Comparison of ENCODE assay signal across 1 cellular context in the genomic region with DNA sequence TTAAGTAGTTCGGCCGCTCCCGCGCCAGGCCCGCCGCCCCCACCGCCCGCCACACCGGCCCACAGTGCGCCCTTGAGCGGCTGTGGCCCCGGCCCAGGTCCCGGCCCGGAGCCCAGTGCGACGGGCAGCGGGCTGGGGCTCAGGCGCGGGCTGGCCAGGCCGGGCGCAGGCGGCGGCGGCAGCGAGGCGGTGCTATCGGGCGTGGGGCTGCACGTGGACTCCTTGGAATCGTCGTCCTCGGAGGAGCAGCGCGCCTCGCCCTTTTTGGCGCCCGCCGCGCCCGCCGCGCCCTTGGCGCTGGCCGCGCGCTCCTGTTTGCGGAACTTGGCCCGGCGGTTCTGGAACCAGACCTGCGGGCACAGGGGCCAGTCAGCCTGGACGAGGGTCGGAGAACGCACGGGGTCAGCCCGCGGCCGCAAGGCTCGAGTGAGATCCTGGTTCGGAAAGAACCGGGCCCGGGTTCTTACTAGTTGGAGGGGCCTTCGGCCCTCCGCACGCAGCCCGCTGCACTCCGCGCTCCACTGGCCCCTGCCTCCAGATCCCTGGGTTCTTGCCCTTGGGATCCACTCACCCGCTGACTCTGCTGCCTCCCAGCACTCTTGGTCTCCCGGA.
TF ChIP-seq lines count a peak whose summit lies in the region.

No MANE protein-coding gene starts in this region.

TF ChIP-seq in IMR-90, 13 proteins besides CTCF, POLR2A, EP300 and RAD21:
- TF ChIP-seq CEBPB (IDR thresholded peaks at IDR 0.05; ENCODE audit: low read depth, low read length) (no peak), FOS (IDR thresholded peaks at IDR 0.05; ENCODE audit: low read depth, low read length) (no peak), MXI1 (IDR thresholded peaks at IDR 0.05; ENCODE audit: borderline replicate concordance, low read depth, low read length) (peak; percentile 32; the same call in 1 of the 2 replicates), NFE2L2 (IDR thresholded peaks at IDR 0.05; ENCODE audit: low read depth, low read length) (no peak), SMC3 (IDR thresholded peaks at IDR 0.05; ENCODE audit: low read depth, low read length) (no peak), RCOR1 (IDR thresholded peaks at IDR 0.05; ENCODE audit: insufficient replicate concordance, low read length) (no peak), CHD1 (IDR thresholded peaks at IDR 0.05; ENCODE audit: low read depth, low read length) (no peak), MAZ (IDR thresholded peaks at IDR 0.05; ENCODE audit: borderline replicate concordance, low read depth, low read length) (peak; percentile 26; the same call in 1 of the 2 replicates), BHLHE40 (IDR thresholded peaks at IDR 0.05; ENCODE audit: low read depth, low read length) (0 out of 2 replicates have a peak, but pooled peaks have one; percentile 9), RFX5 (IDR thresholded peaks at IDR 0.05; ENCODE audit: low read depth, low read length) (no peak), MAFK (IDR thresholded peaks at IDR 0.05; ENCODE audit: low read depth, low read length) (no peak)
- TF ChIP-seq, protein P1, sequence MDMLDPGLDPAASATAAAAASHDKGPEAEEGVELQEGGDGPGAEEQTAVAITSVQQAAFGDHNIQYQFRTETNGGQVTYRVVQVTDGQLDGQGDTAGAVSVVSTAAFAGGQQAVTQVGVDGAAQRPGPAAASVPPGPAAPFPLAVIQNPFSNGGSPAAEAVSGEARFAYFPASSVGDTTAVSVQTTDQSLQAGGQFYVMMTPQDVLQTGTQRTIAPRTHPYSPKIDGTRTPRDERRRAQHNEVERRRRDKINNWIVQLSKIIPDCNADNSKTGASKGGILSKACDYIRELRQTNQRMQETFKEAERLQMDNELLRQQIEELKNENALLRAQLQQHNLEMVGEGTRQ (IDR thresholded peaks at IDR 0.05; ENCODE audit: low read depth, low read length) = no peak
- TF ChIP-seq, protein P2, sequence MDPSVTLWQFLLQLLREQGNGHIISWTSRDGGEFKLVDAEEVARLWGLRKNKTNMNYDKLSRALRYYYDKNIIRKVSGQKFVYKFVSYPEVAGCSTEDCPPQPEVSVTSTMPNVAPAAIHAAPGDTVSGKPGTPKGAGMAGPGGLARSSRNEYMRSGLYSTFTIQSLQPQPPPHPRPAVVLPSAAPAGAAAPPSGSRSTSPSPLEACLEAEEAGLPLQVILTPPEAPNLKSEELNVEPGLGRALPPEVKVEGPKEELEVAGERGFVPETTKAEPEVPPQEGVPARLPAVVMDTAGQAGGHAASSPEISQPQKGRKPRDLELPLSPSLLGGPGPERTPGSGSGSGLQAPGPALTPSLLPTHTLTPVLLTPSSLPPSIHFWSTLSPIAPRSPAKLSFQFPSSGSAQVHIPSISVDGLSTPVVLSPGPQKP (IDR thresholded peaks at IDR 0.05; ENCODE audit: borderline replicate concordance, low read depth, low read length) = no peak
